ENCODE assay signal across 1 cellular context in the genomic region with DNA sequence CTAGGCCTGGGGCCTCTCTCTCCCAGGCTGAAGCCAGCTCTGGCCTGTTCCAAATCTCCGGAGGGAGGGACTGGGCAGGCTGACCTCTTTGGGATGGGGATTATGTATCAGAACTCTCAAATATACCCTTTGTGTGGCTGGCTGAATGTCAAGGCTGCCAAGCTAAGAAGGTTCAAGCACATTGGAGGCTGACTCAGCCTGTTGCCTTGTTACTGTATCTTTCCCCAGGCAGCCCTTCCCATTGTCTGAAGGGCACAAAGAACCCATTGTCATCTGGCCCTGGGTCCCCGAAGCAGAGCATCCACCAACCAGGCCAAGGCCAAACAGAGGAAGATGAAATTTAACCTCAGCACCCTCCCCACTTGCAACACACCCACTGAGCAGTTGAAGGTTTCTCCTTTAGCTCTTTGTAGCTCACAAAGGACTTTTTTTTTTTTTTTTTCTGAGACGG.
TF ChIP-seq lines count a peak whose summit lies in the region.

No MANE protein-coding gene starts in this region.

TF ChIP-seq in IMR-90, 13 proteins besides CTCF, POLR2A, EP300 and RAD21 (continued from another document):
- TF ChIP-seq NFE2L2 (IDR thresholded peaks at IDR 0.05; ENCODE audit: low read depth, low read length) (no peak), MAFK (IDR thresholded peaks at IDR 0.05; ENCODE audit: low read depth, low read length) (no peak), BHLHE40 (IDR thresholded peaks at IDR 0.05; ENCODE audit: low read depth, low read length) (no peak), CHD1 (IDR thresholded peaks at IDR 0.05; ENCODE audit: low read depth, low read length) (no peak), RCOR1 (IDR thresholded peaks at IDR 0.05; ENCODE audit: insufficient replicate concordance, low read length) (no peak), CEBPB (IDR thresholded peaks at IDR 0.05; ENCODE audit: low read depth, low read length) (no peak), MAZ (IDR thresholded peaks at IDR 0.05; ENCODE audit: borderline replicate concordance, low read depth, low read length) (no peak), RFX5 (IDR thresholded peaks at IDR 0.05; ENCODE audit: low read depth, low read length) (no peak), MXI1 (IDR thresholded peaks at IDR 0.05; ENCODE audit: borderline replicate concordance, low read depth, low read length) (no peak), FOS (IDR thresholded peaks at IDR 0.05; ENCODE audit: low read depth, low read length) (no peak)
- TF ChIP-seq, protein P1, sequence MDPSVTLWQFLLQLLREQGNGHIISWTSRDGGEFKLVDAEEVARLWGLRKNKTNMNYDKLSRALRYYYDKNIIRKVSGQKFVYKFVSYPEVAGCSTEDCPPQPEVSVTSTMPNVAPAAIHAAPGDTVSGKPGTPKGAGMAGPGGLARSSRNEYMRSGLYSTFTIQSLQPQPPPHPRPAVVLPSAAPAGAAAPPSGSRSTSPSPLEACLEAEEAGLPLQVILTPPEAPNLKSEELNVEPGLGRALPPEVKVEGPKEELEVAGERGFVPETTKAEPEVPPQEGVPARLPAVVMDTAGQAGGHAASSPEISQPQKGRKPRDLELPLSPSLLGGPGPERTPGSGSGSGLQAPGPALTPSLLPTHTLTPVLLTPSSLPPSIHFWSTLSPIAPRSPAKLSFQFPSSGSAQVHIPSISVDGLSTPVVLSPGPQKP (IDR thresholded peaks at IDR 0.05; ENCODE audit: borderline replicate concordance, low read depth, low read length) = no peak
- TF ChIP-seq, protein P2, sequence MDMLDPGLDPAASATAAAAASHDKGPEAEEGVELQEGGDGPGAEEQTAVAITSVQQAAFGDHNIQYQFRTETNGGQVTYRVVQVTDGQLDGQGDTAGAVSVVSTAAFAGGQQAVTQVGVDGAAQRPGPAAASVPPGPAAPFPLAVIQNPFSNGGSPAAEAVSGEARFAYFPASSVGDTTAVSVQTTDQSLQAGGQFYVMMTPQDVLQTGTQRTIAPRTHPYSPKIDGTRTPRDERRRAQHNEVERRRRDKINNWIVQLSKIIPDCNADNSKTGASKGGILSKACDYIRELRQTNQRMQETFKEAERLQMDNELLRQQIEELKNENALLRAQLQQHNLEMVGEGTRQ (IDR thresholded peaks at IDR 0.05; ENCODE audit: low read depth, low read length) = no peak
TF ChIP-seq in IMR-90: peak in this region for 0.
